ENCODE assay signal across 18 cellular contexts in the genomic region with DNA sequence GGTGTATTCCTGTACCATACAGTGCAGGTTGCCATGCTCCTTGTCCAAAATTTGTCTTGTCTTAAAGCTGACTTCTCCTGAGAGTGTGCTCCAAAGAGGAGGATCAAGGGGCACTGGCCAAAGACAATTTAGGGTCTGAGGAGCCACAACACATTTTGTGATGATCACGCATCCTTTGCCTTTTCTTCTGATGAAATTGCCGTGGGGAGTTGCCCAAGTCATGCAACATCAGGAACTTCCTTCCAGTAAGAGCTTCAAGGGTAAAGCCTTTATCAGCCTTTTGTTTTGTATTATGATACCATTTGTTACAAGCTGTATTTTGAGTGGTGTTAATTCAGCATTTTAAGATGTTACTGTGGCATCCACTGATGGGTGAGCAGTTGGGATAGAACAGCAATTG.
"Had no signal": no experiment of that assay in that cellular context is flagged by ENCODE, and none has a peak within 500 bp of the region (broad histone marks: within the 10 kb centered on the region; RNA-seq: fewer than 3 reads in every experiment).

No MANE protein-coding gene starts in this region.

- H3K4me3 Mint-ChIP-seq: mesothelial cell of epicardium, naive B cell had no signal

- H3K4me1 Mint-ChIP-seq: mesothelial cell of epicardium, naive B cell had no signal

- H3K36me3 Mint-ChIP-seq: mesothelial cell of epicardium, naive B cell had no signal

- H3K79me2 ChIP-seq: hepatocyte had no signal

- H3K4me1 ChIP-seq: esophagus muscularis mucosa, gastroesophageal sphincter, heart left ventricle, lower lobe of right lung had no signal

- H3K36me3 ChIP-seq: esophagus muscularis mucosa, gastroesophageal sphincter, heart left ventricle, left lung, lower lobe of right lung had no signal

- H3K4me3 ChIP-seq: coronary artery, dorsolateral prefrontal cortex, esophagus muscularis mucosa, gastroesophageal sphincter, heart left ventricle, hepatocyte, left lung, lower lobe of right lung, mucosa of descending colon had no signal

- H3K27ac Mint-ChIP-seq: mesothelial cell of epicardium had no signal

- ATAC-seq: foreskin keratinocyte, gastroesophageal sphincter, heart left ventricle, left cardiac atrium, left lung, left ventricle myocardium superior, lower lobe of right lung, mucosa of descending colon had no signal

- H3K27me3 ChIP-seq: foreskin keratinocyte had no signal

- H2AFZ ChIP-seq: hepatocyte had no signal

- DNase-seq: dermis blood vessel endothelial cell; dorsolateral prefrontal cortex; effector CD4-positive, alpha-beta T cell; effector memory CD4-positive, alpha-beta T cell; foreskin keratinocyte; heart left ventricle; left cardiac atrium; left lung; left ventricle myocardium superior; lower lobe of right lung; mesenchymal stem cell; mucosa of descending colon; naive B cell had no signal

- H3K9me3 ChIP-seq: esophagus muscularis mucosa, heart left ventricle, left lung, lower lobe of right lung, mucosa of descending colon had no signal

- H3K27ac ChIP-seq: coronary artery, dorsolateral prefrontal cortex, esophagus muscularis mucosa, foreskin keratinocyte, gastroesophageal sphincter, heart left ventricle, hepatocyte, left lung, lower lobe of right lung had no signal

- H3K4me2 ChIP-seq: hepatocyte had no signal
